ENCODE assay signal across 8 cellular contexts in the genomic region with DNA sequence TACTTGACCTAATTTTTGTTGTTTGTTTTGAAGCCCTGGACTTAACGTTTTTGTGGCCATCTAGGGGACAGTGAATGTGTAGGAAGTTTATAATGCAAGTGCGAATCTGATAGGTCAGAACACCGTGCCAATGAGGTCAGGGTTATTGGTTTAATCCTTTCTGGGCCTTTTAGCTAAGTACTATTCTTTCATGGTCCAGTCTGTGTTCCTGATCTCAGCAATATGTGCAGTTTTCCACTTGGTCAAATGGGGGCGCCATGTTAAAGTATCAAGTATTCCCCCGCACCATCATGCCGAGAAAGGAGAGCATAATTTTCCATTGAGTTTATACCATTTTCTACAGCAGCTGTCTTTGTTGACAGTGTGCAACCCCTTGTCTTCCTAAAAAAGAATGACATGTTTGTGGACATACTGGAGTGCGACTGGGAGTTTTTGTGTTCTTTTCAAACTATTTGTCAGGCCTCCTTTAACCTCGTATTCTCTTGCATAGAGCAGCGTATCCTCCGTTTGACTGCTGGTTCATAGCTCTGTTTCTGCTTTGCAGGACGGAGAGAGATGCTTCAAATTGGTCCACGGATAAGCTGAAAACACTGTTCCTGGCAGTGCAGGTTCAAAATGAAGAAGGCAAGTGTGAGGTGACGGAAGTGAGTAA. TPM values are rescaled to one million over a fixed set of nuclear protein-coding genes. Genes with fewer than 3 reads are reported as not detected.
DNase-seq lines count a peak whose midpoint lies in the region; ATAC-seq and TF ChIP-seq lines count a peak whose summit lies in the region.

No MANE protein-coding gene starts in this region.

- no peaks in the 10 kb centered on the region for H3K9me3 Mint-ChIP-seq in HFFc6
- H3K9me3 Mint-ChIP-seq in activated T-cell treated with anti-CD3 and anti-CD28 coated beads, Interleukin-2, amount 50 U/mL, for 72 hours, result no peaks in the 10 kb centered on the region

- H3K27ac ChIP-seq in C4-2B (peak overlapping the region; percentile 92), OCI-LY1 (ENCODE audit: low read depth, low read length, poor library complexity, severe bottlenecking) (peak overlapping the region; percentile 57), neutrophil (no peak overlapping the region), testis (peak overlapping the region; percentile 92 to 99)

- H3K27ac Mint-ChIP-seq in HFFc6, result peak overlapping the region; percentile 98
- H3K27ac Mint-ChIP-seq in activated T-cell treated with anti-CD3 and anti-CD28 coated beads, Interleukin-2, amount 50 U/mL, for 72 hours, result peak overlapping the region; percentile 100

- H3K4me1 Mint-ChIP-seq in HFFc6 (ENCODE audit: low read depth), result peaks cover 35% of the 10 kb centered on the region
- H3K4me1 Mint-ChIP-seq in activated T-cell treated with anti-CD3 and anti-CD28 coated beads, Interleukin-2, amount 50 U/mL, for 72 hours (ENCODE audit: low read depth), result peaks cover 42% of the 10 kb centered on the region

- H3K4me3 Mint-ChIP-seq in HFFc6, result peak overlapping the region; percentile 98
- peak overlapping the region; percentile 97 to 100 for H3K4me3 Mint-ChIP-seq in activated T-cell treated with anti-CD3 and anti-CD28 coated beads, Interleukin-2, amount 50 U/mL, for 72 hours

- H3K4me1 ChIP-seq in OCI-LY1 (ENCODE audit: insufficient read depth, low read length, severe bottlenecking) (peaks cover 31% of the 10 kb centered on the region), neutrophil (ENCODE audit: control insufficient read depth in 1 of 2, insufficient read depth in 1 of 2, low read depth in 1 of 2, low read length in 1 of 2) (peaks cover 24 to 28% of the 10 kb centered on the region in 2 experiments), testis (peaks cover 21% of the 10 kb centered on the region)

- no peaks in the 10 kb centered on the region for H3K9me2 ChIP-seq in OCI-LY1 (ENCODE audit: low read depth, low read length)

- no peak for ATAC-seq in activated T-cell treated with anti-CD3 and anti-CD28 coated beads, Interleukin-2, amount 50 U/mL, for 72 hours (replicated peaks in 1 of 2)
- no peak for ATAC-seq in HG03135 (IDR thresholded peaks at IDR 0.05; ENCODE audit: unreplicated experiment)

- intact Hi-C loops in testis (cut with DNase I; ENCODE audit: low total_unique reads), result no loop called here

- peak overlapping the region; percentile 86 for H3K4me3 ChIP-seq in OCI-LY1 (ENCODE audit: low read depth, low read length, poor library complexity, severe bottlenecking)
- peak overlapping the region; percentile 96 for H3K4me3 ChIP-seq in fibroblast of pulmonary artery (replicated peaks; ENCODE audit: low read depth, low read length)
- peak overlapping the region; percentile 94 to 95 for H3K4me3 ChIP-seq in neutrophil (ENCODE audit: low read depth in 1 of 2, low read length in 1 of 2)
- peak overlapping the region; percentile 93 to 99 for H3K4me3 ChIP-seq in testis

- H3K27me3 ChIP-seq in OCI-LY1 (ENCODE audit: insufficient read depth, low read length) (no peaks in the 10 kb centered on the region), neutrophil (no peaks in the 10 kb centered on the region), testis (no peaks in the 10 kb centered on the region)

- peaks cover 51% of the 10 kb centered on the region for H3K36me3 ChIP-seq in OCI-LY1 (ENCODE audit: insufficient read depth, low read length)
- peaks cover 47% of the 10 kb centered on the region for H3K36me3 ChIP-seq in neutrophil
- no peaks in the 10 kb centered on the region for H3K36me3 ChIP-seq in testis (ENCODE audit: low read depth, missing control alignments)

- no peaks in the 10 kb centered on the region for H4K20me1 ChIP-seq in OCI-LY1 (ENCODE audit: insufficient read depth, low read length)

- 20 to 23% methylated on average over 13 of the region's 13 CpGs for WGBS in testis, 2 donors

- TF ChIP-seq CTCF in C4-2B (conservative IDR thresholded peaks at IDR 0.05), result peak; percentile 85
- TF ChIP-seq CTCF in HFFc6 (IDR thresholded peaks at IDR 0.05), result peak; percentile 86
- peak; percentile 81 for TF ChIP-seq CTCF in OCI-LY1 (IDR thresholded peaks at IDR 0.05; ENCODE audit: low read length)
- TF ChIP-seq CTCF in fibroblast of pulmonary artery (IDR thresholded peaks at IDR 0.05; ENCODE audit: low read length, missing control alignments), result peak; percentile 81
- no peak for TF ChIP-seq CTCF in neutrophil (IDR thresholded peaks at IDR 0.05)
- peak; percentile 71 to 81 (median 76) for TF ChIP-seq CTCF in testis (IDR thresholded peaks at IDR 0.05)

- no peaks in the 10 kb centered on the region for H3F3A ChIP-seq in OCI-LY1 (ENCODE audit: insufficient read depth, low read length)

- peaks cover 20% of the 10 kb centered on the region for H3K36me3 Mint-ChIP-seq in HFFc6 (ENCODE audit: low read depth)
- peaks cover 19 to 35% of the 10 kb centered on the region in 2 donors for H3K36me3 Mint-ChIP-seq in activated T-cell treated with anti-CD3 and anti-CD28 coated beads, Interleukin-2, amount 50 U/mL, for 72 hours (ENCODE audit: insufficient read depth in 2 of 2)

- H3K27me3 Mint-ChIP-seq in HFFc6 (ENCODE audit: insufficient read depth), result peaks cover 2% of the 10 kb centered on the region
- H3K27me3 Mint-ChIP-seq in activated T-cell treated with anti-CD3 and anti-CD28 coated beads, Interleukin-2, amount 50 U/mL, for 72 hours (ENCODE audit: low read depth), result no peaks in the 10 kb centered on the region

- DNase-seq in HFFc6 (peak; percentile 68), fibroblast of pulmonary artery (ENCODE audit: low read depth) (peak; percentile 85), testis (peak; percentile 94)
- DNase-seq in activated T-cell treated with anti-CD3 and anti-CD28 coated beads, Interleukin-2, amount 50 U/mL, for 72 hours, result peak; percentile 76 to 78

- peak overlapping the region; percentile 86 for H3K4me2 ChIP-seq in OCI-LY1 (ENCODE audit: low read length)

- TF ChIP-seq POLR2A in testis (IDR thresholded peaks at IDR 0.05), result no peak

- H2AFZ ChIP-seq in OCI-LY1 (ENCODE audit: low read length), result no peak overlapping the region

- no peaks in the 10 kb centered on the region for H3K9me3 ChIP-seq in OCI-LY1 (ENCODE audit: low read length)
- H3K9me3 ChIP-seq in neutrophil, result no peaks in the 10 kb centered on the region
- no peaks in the 10 kb centered on the region for H3K9me3 ChIP-seq in testis

- peaks cover 38% of the 10 kb centered on the region for H3K79me2 ChIP-seq in OCI-LY1 (ENCODE audit: insufficient read depth, low read length)

- H3K9ac ChIP-seq in OCI-LY1 (ENCODE audit: low read length), result peak overlapping the region; percentile 77

RNA-seq across cellular contexts. Expression of a gene that starts 1.3 kb away (rescaled TPM):
- 100 to 1,000 TPM; 155 to 219 (median 178) TPM for total RNA-seq in HFFc6 (2021; fragmentation: NEBNext Ultra II Directional; extraction: Animal tissue kit (Norgen Biotek cat#: 25700))
- 100 to 1,000 TPM in 1 of 2 donors, 10 to 100 TPM in 1; 79.1 to 101 TPM for total RNA-seq in activated T-cell treated with anti-CD3 and anti-CD28 coated beads, Interleukin-2, amount 50 U/mL, for 72 hours
- 100 to 1,000 TPM; 250 to 379 TPM for total RNA-seq in testis
- polyA plus RNA-seq in testis (ENCODE audit: insufficient read depth, low read depth, low replicate concordance), result 303 TPM

RNA-seq across cellular contexts. Expression of a gene that starts 1.8 kb away (rescaled TPM):
- 10 to 100 TPM; 14.2 to 17.4 (median 15.3) TPM for total RNA-seq in HFFc6 (2021; fragmentation: NEBNext Ultra II Directional; extraction: Animal tissue kit (Norgen Biotek cat#: 25700))
- total RNA-seq in activated T-cell treated with anti-CD3 and anti-CD28 coated beads, Interleukin-2, amount 50 U/mL, for 72 hours, result 10 to 100 TPM; 18.9 to 25.5 TPM
- 10 to 100 TPM; 45.8 to 52.3 TPM for total RNA-seq in testis
- polyA plus RNA-seq in testis (ENCODE audit: insufficient read depth, low read depth, low replicate concordance), result 39.3 TPM

RNA-seq across cellular contexts. Expression of a gene that starts 35.9 kb away (rescaled TPM):
- total RNA-seq in HFFc6 (2021; fragmentation: NEBNext Ultra II Directional; extraction: Animal tissue kit (Norgen Biotek cat#: 25700)), result under 1 TPM in 3 of 6 experiments, not detected in 3; 0.09 to 0.33 (median 0.25) TPM
- 1 to 10 TPM; 1.2 to 1.7 TPM for total RNA-seq in activated T-cell treated with anti-CD3 and anti-CD28 coated beads, Interleukin-2, amount 50 U/mL, for 72 hours
- 10 to 100 TPM in 1 of 2 donors, 1 to 10 TPM in 1; 5.2 to 11.3 TPM for total RNA-seq in testis
- 18.0 TPM for polyA plus RNA-seq in testis (ENCODE audit: insufficient read depth, low read depth, low replicate concordance)

RNA-seq across cellular contexts. Expression of a gene that starts 39.4 kb away (rescaled TPM):
- total RNA-seq in HFFc6 (2021; fragmentation: NEBNext Ultra II Directional; extraction: Animal tissue kit (Norgen Biotek cat#: 25700)), result under 1 TPM in 1 of 6 experiments, not detected in 5; 0.10 TPM
- not detected for total RNA-seq in activated T-cell treated with anti-CD3 and anti-CD28 coated beads, Interleukin-2, amount 50 U/mL, for 72 hours
- 10 to 100 TPM in 1 of 2 donors, 1 to 10 TPM in 1; 6.2 to 28.7 TPM for total RNA-seq in testis
- polyA plus RNA-seq in testis (ENCODE audit: insufficient read depth, low read depth, low replicate concordance), result 4.4 TPM
